In genomic region chr2:63875143-63875542, GRCh38 we compare ENCODE assay signal across 14 cellular contexts. TPM values are rescaled to one million over a fixed set of nuclear protein-coding genes. Genes with fewer than 3 reads are reported as not detected.
DNase-seq lines count a peak whose midpoint lies in the region; ATAC-seq and TF ChIP-seq lines count a peak whose summit lies in the region.
"Had no signal": no experiment of that assay in that cellular context is flagged by ENCODE, and none has a peak within 500 bp of the region (broad histone marks: within the 10 kb centered on the region; RNA-seq: fewer than 3 reads in every experiment).

No MANE protein-coding gene starts in this region.

- in situ Hi-C loops in brain microvascular endothelial cell (cut with HindIII; ENCODE audit: low pct_ligation_motif_present, low sequenced_read_pairs): no loop called here

- POLR2A ChIA-PET in RWPE1 (lab: Yijun Ruan, JAX; ENCODE audit: low non-redundant PET): no interaction called here

- peaks cover 7% of the 10 kb centered on the region for H3K36me3 ChIP-seq in neural progenitor cell
- H3K36me3 ChIP-seq in brain microvascular endothelial cell (replicated peaks): peaks cover 10% of the 10 kb centered on the region
- H3K36me3 ChIP-seq in colonic mucosa: peaks cover 8% of the 10 kb centered on the region

- DNase-seq in Ammon's horn (ENCODE audit: low spot score) (peak; percentile 20), RWPE1 (ENCODE audit: low spot score) (peak; percentile 20), neural progenitor cell (ENCODE audit: low spot score) (no peak), NOMO-1 treated with DMSO at 0.1 percent for 48 hours (lab: John Stamatoyannopoulos, UW; ENCODE audit: unreplicated experiment) (no peak), brain microvascular endothelial cell (no peak), NCI-H146 treated with DMSO at 0.1 percent for 48 hours (lab: John Stamatoyannopoulos, UW; ENCODE audit: unreplicated experiment) (no peak), colonic mucosa (no peak)
- DNase-seq in effector memory CD8-positive, alpha-beta T cell: no peak
- DNase-seq: activated CD4-positive, alpha-beta T cell treated with anti-CD3 and anti-CD28 coated beads for 1 hour; activated naive CD4-positive, alpha-beta T cell; nephron progenitor cell; SJCRH30; stimulated activated CD4-positive, alpha-beta T cell treated with anti-CD3 and anti-CD28 coated beads, Interleukin-15, amount 100 ng/mL, for 24 hours; stimulated activated naive CD4-positive, alpha-beta T cell had no signal

- H3K9me3 ChIP-seq in neural progenitor cell (ENCODE audit: low read depth): no peaks in the 10 kb centered on the region
- no peaks in the 10 kb centered on the region for H3K9me3 ChIP-seq in colonic mucosa
- H3K9me3 ChIP-seq: SJCRH30 had no signal

- ATAC-seq in effector memory CD8-positive, alpha-beta T cell (replicated peaks): no peak

- peaks cover 2% of the 10 kb centered on the region for H4K20me1 ChIP-seq in neural progenitor cell (ENCODE audit: low read depth)

- H3K9ac ChIP-seq in neural progenitor cell (no peak overlapping the region), colonic mucosa (ENCODE audit: low read depth in 2 of 2, low read length in 2 of 2) (no peak overlapping the region)

- CTCF ChIA-PET in RWPE1 (lab: Yijun Ruan, JAX): interaction anchor here (0.6 to 1.1 kb wide), 3 partner anchors 10 to 46 kb away, joined by 3 to 4 read pairs (median 3); no protein-coding TSS in a partner anchor

- H3K4me3 ChIP-seq in neural progenitor cell (no peak overlapping the region), brain microvascular endothelial cell (ENCODE audit: low read depth, low read length) (no peak overlapping the region), colonic mucosa (no peak overlapping the region)
- H3K4me3 ChIP-seq: SJCRH30 had no signal

- H3K27me3 ChIP-seq in neural progenitor cell: no peaks in the 10 kb centered on the region
- H3K27me3 ChIP-seq in brain microvascular endothelial cell (replicated peaks): no peaks in the 10 kb centered on the region
- no peaks in the 10 kb centered on the region for H3K27me3 ChIP-seq in colonic mucosa
- H3K27me3 ChIP-seq: SJCRH30 had no signal

- H3K9me3 Mint-ChIP-seq in effector memory CD8-positive, alpha-beta T cell: no peaks in the 10 kb centered on the region
- H3K9me3 Mint-ChIP-seq in neural progenitor cell: peaks cover 11% of the 10 kb centered on the region

- H3K27me3 Mint-ChIP-seq in effector memory CD8-positive, alpha-beta T cell: no peaks in the 10 kb centered on the region
- peaks cover 3% of the 10 kb centered on the region for H3K27me3 Mint-ChIP-seq in neural progenitor cell (ENCODE audit: insufficient read depth, low read depth)

- H3K36me3 Mint-ChIP-seq in effector memory CD8-positive, alpha-beta T cell (ENCODE audit: insufficient read depth): peaks cover 18% of the 10 kb centered on the region
- peaks cover 35% of the 10 kb centered on the region for H3K36me3 Mint-ChIP-seq in neural progenitor cell

- no peak overlapping the region for H2AFZ ChIP-seq in neural progenitor cell (replicated peaks)

- H3K79me2 ChIP-seq in neural progenitor cell (ENCODE audit: low read depth): peaks cover 77% of the 10 kb centered on the region

- peaks cover 11% of the 10 kb centered on the region for H3F3A ChIP-seq in neural progenitor cell (ENCODE audit: low read depth)

- H3K27ac Mint-ChIP-seq in effector memory CD8-positive, alpha-beta T cell: peak overlapping the region; percentile 23 to 72
- no peak overlapping the region for H3K27ac Mint-ChIP-seq in neural progenitor cell

- H3K4me3 Mint-ChIP-seq in effector memory CD8-positive, alpha-beta T cell: no peak overlapping the region
- H3K4me3 Mint-ChIP-seq in neural progenitor cell: no peak overlapping the region
- H3K4me3 Mint-ChIP-seq: nephron progenitor cell had no signal

- H3K4me1 ChIP-seq in neural progenitor cell (peaks cover 21% of the 10 kb centered on the region), colonic mucosa (no peaks in the 10 kb centered on the region)
- H3K4me1 ChIP-seq: SJCRH30 had no signal

- intact Hi-C loops in colonic mucosa (cut with DNase I): loop anchor here (10.0 kb wide), 1 partner anchor 280 kb away; no protein-coding TSS in a partner anchor

- H3K4me1 Mint-ChIP-seq in effector memory CD8-positive, alpha-beta T cell (ENCODE audit: low read depth in 2 of 2): peaks cover 21 to 34% of the 10 kb centered on the region in 2 donors
- H3K4me1 Mint-ChIP-seq in neural progenitor cell: peaks cover 9% of the 10 kb centered on the region

- H3K27ac ChIP-seq in RWPE1: no peak overlapping the region
- peak overlapping the region; percentile 54 for H3K27ac ChIP-seq in neural progenitor cell
- H3K27ac ChIP-seq in brain microvascular endothelial cell: no peak overlapping the region
- no peak overlapping the region for H3K27ac ChIP-seq in colonic mucosa
- H3K27ac ChIP-seq: SJCRH30 had no signal

- no peak overlapping the region for H3K4me2 ChIP-seq in neural progenitor cell

- TF ChIP-seq CTCF in RWPE1 (conservative IDR thresholded peaks at IDR 0.05; ENCODE audit: low read depth) (no peak), neural progenitor cell (IDR thresholded peaks at IDR 0.05) (no peak), brain microvascular endothelial cell (IDR thresholded peaks at IDR 0.05; ENCODE audit: low read depth, low read length, missing control alignments) (no peak), colonic mucosa (IDR thresholded peaks at IDR 0.05) (no peak)

RNA-seq across cellular contexts. Expression of gene UGP2, which starts 33.4 kb away (rescaled TPM):
- total RNA-seq in neural progenitor cell (ENCODE audit: low replicate concordance) (78.6 and 126 TPM in 2 replicates), colonic mucosa (100 to 1,000 TPM; 314 to 570 TPM)

Comparison
In these comparisons a context has a peak if more than half of its experiments do, and no peak if none do; other contexts are left out.
1. DNase-seq: peak in Ammon's horn (single experiment) and RWPE1 (single experiment); none in effector memory CD8-positive, alpha-beta T cell (0 of 3), neural progenitor cell (single experiment), NOMO-1 treated with DMSO at 0.1 percent for 48 hours (single experiment), brain microvascular endothelial cell (single experiment), NCI-H146 treated with DMSO at 0.1 percent for 48 hours (single experiment) and colonic mucosa (single experiment).